Comparison of ENCODE assay signal across 11 cellular contexts in the genomic region with DNA sequence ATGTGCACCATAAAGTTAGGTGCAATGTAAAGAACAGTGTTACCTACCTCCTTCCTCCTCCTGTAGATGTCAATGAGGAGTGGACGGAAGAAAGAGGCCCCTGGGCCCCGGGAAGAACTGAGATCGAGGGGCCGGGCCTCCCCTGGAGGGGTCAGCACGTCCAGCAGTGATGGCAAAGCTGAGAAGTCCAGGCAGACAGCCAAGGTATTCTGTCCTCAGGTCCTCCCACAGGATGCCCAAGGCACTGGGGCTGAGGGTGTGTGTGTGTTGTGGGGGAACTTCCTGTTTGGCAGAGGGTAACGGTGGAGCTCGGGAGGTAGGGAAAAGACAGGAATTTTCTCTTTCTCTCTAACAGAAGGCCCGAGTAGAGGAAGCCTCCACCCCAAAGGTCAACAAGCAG. TPM values are rescaled to one million over a fixed set of nuclear protein-coding genes. Genes with fewer than 3 reads are reported as not detected.
DNase-seq lines count a peak whose midpoint lies in the region; ATAC-seq and TF ChIP-seq lines count a peak whose summit lies in the region.
"Had no signal": no experiment of that assay in that cellular context is flagged by ENCODE, and none has a peak within 500 bp of the region (broad histone marks: within the 10 kb centered on the region; RNA-seq: fewer than 3 reads in every experiment).

No MANE protein-coding gene starts in this region.

- peaks cover 36% of the 10 kb centered on the region for H3K36me3 Mint-ChIP-seq in stimulated activated naive CD8-positive, alpha-beta T cell treated with anti-CD3 and anti-CD28 coated beads, Interleukin-15, Interleukin-2, amounts not matched to agents 100 ng/mL and 50 ng/mL, for 24 hours (ENCODE audit: low read depth)

- H3K4me1 ChIP-seq in muscle layer of duodenum (ENCODE audit: control insufficient read depth in 1 of 2, insufficient read depth in 2 of 2, low read length in 2 of 2) (peaks cover 15 to 68% of the 10 kb centered on the region in 2 donors), vagina (peaks cover 74% of the 10 kb centered on the region)

- H3K9me3 ChIP-seq in muscle layer of duodenum (ENCODE audit: control insufficient read depth in 1 of 2, low read length in 2 of 2) (no peaks in the 10 kb centered on the region), vagina (no peaks in the 10 kb centered on the region)

- H3K9me3 Mint-ChIP-seq in stimulated activated naive CD8-positive, alpha-beta T cell treated with anti-CD3 and anti-CD28 coated beads, Interleukin-15, Interleukin-2, amounts not matched to agents 100 ng/mL and 50 ng/mL, for 24 hours: no peaks in the 10 kb centered on the region

- intact Hi-C loops in vagina (cut with DNase I): no loop called here

- TF ChIP-seq CTCF in coronary artery (IDR thresholded peaks at IDR 0.05) (no peak), vagina (IDR thresholded peaks at IDR 0.05) (no peak)

- H3K4me3 Mint-ChIP-seq in stimulated activated naive CD8-positive, alpha-beta T cell treated with anti-CD3 and anti-CD28 coated beads, Interleukin-15, Interleukin-2, amounts not matched to agents 100 ng/mL and 50 ng/mL, for 24 hours: no peak overlapping the region

- H3K27me3 ChIP-seq in muscle layer of duodenum (ENCODE audit: low read depth, low read length): no peaks in the 10 kb centered on the region
- no peaks in the 10 kb centered on the region for H3K27me3 ChIP-seq in vagina

- H3K4me3 ChIP-seq in coronary artery: no peak overlapping the region
- no peak overlapping the region for H3K4me3 ChIP-seq in muscle layer of duodenum (ENCODE audit: low read depth in 1 of 2, low read length in 2 of 2)
- no peak overlapping the region for H3K4me3 ChIP-seq in vagina

- TF ChIP-seq POLR2A in vagina (IDR thresholded peaks at IDR 0.05): no peak

- peak overlapping the region; percentile 56 to 57 for H3K27ac ChIP-seq in coronary artery
- H3K27ac ChIP-seq in muscle layer of duodenum (ENCODE audit: low read length): peak overlapping the region; percentile 28
- H3K27ac ChIP-seq in vagina: peak overlapping the region; percentile 34

- H3K27me3 Mint-ChIP-seq in stimulated activated naive CD8-positive, alpha-beta T cell treated with anti-CD3 and anti-CD28 coated beads, Interleukin-15, Interleukin-2, amounts not matched to agents 100 ng/mL and 50 ng/mL, for 24 hours: no peaks in the 10 kb centered on the region

- H3K36me3 ChIP-seq in muscle layer of duodenum (ENCODE audit: control insufficient read depth in 1 of 2, insufficient read depth in 2 of 2, low read length in 2 of 2) (peaks cover 10 to 23% of the 10 kb centered on the region in 2 donors), vagina (peaks cover 0 to 25% of the 10 kb centered on the region in 2 donors)

- H3K27ac Mint-ChIP-seq in stimulated activated naive CD8-positive, alpha-beta T cell treated with anti-CD3 and anti-CD28 coated beads, Interleukin-15, Interleukin-2, amounts not matched to agents 100 ng/mL and 50 ng/mL, for 24 hours: peak overlapping the region; percentile 86

- H3K4me1 Mint-ChIP-seq in stimulated activated naive CD8-positive, alpha-beta T cell treated with anti-CD3 and anti-CD28 coated beads, Interleukin-15, Interleukin-2, amounts not matched to agents 100 ng/mL and 50 ng/mL, for 24 hours (ENCODE audit: low read depth): peaks cover 81% of the 10 kb centered on the region

- ATAC-seq in stimulated activated naive CD8-positive, alpha-beta T cell treated with anti-CD3 and anti-CD28 coated beads, Interleukin-15, Interleukin-2, amounts not matched to agents 100 U/mL and 50 U/mL, for 24 hours: no peak
- no peak for ATAC-seq in GM21390 (IDR thresholded peaks at IDR 0.05; ENCODE audit: unreplicated experiment)
- ATAC-seq: left colon, SK-N-SH treated with all-trans-retinoic acid at 6 μM for 48 hours had no signal

- DNase-seq in stimulated activated naive CD8-positive, alpha-beta T cell treated with anti-CD3 and anti-CD28 coated beads, Interleukin-15, Interleukin-2, amounts not matched to agents 100 U/mL and 50 U/mL, for 24 hours: no peak
- DNase-seq in coronary artery (ENCODE audit: low spot score) (no peak), vagina (ENCODE audit: extremely low spot score in 2 of 2) (no peak), H4 (ENCODE audit: low spot score) (no peak), SHP77 treated with DMSO at 0.1 percent for 48 hours (lab: John Stamatoyannopoulos, UW) (no peak)
- DNase-seq: DMS 273 treated with DMSO at 0.1 percent for 48 hours, left colon had no signal

RNA-seq across cellular contexts. Expression of a gene that starts 6.4 kb away (rescaled TPM):
- total RNA-seq in vagina: 92.1 TPM
- 6.0 and 14.2 TPM in 2 replicates for total RNA-seq in H4 (2014; rRNA removed; shearing (Covaris generic))

RNA-seq across cellular contexts. Expression of a gene that starts 9.5 kb away (rescaled TPM):
- not detected for total RNA-seq in vagina
- total RNA-seq in H4 (2014; rRNA removed; shearing (Covaris generic)): not detected in 2 replicates
- total RNA-seq: left colon had no signal

RNA-seq across cellular contexts. Expression of a gene that starts 9.7 kb away (rescaled TPM):
- total RNA-seq in vagina: 760 TPM
- 219 and 260 TPM in 2 replicates for total RNA-seq in H4 (2014; rRNA removed; shearing (Covaris generic))

RNA-seq across cellular contexts. Expression of a gene that starts 17.0 kb away (rescaled TPM):
- total RNA-seq in vagina: 17.4 TPM
- total RNA-seq in H4 (2014; rRNA removed; shearing (Covaris generic)): not detected in 2 replicates

RNA-seq across cellular contexts. Expression of a gene that starts 19.7 kb away (rescaled TPM):
- total RNA-seq in vagina: 20.1 TPM
- 10.6 and 11.2 TPM in 2 replicates for total RNA-seq in H4 (2014; rRNA removed; shearing (Covaris generic))
